Comparison of ENCODE assay signal across 10 cellular contexts in the genomic region with DNA sequence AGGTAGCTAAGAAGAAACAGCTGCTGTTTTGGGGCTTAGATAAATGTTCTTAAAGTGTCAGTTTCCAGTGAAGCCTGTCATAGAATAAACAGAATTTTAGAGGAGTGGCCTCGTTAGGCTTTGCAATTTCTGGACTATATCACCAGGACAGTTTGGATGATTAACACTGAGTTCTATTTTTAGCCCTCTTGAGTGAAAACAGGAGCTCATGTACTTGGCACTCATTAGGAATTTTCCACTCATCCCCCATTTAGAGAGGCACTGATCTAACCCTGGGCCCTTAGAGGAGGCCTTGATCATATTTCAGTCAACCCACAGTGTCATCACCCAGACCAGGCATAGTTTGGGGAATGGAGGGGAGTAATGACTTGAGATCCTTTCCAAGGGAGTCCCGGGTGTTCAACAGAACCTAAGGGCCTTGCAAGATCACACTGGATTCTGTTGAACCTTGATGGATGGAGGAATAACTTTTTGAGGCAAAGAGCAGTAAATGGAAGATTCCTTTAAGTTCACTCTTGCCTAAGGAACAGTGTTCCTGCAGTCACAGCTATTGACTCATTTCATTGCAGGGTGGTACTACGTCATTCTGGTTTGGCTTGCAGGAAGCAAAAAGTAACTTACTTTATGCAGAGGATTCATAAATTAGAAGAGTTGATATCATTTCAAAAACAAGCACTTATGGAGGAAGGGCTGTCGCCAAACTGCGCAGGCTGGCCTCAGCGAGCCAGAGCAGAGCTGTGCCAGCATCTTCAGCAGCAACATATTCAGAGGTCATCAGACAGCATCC.
DNase-seq lines count a peak whose midpoint lies in the region; ATAC-seq and TF ChIP-seq lines count a peak whose summit lies in the region.
"Had no signal": no experiment of that assay in that cellular context is flagged by ENCODE, and none has a peak within 500 bp of the region (broad histone marks: within the 10 kb centered on the region; RNA-seq: fewer than 3 reads in every experiment).

No MANE protein-coding gene starts in this region.

- TF ChIP-seq CTCF in esophagus muscularis mucosa (IDR thresholded peaks at IDR 0.05) (no peak), neural progenitor cell (IDR thresholded peaks at IDR 0.05) (no peak), dorsolateral prefrontal cortex (IDR thresholded peaks at IDR 0.05 in 54 of 56, conservative IDR thresholded peaks at IDR 0.05 in 2 of 56; ENCODE audit: low read depth in 1 of 56, partially characterized antibody in 56 of 56) (no peak)

- no peaks in the 10 kb centered on the region for H3K9me3 Mint-ChIP-seq in neural progenitor cell

- H3K4me2 ChIP-seq in neural progenitor cell, result no peak overlapping the region

- H3K4me1 ChIP-seq in esophagus muscularis mucosa, result peaks cover 37 to 81% (median 77%) of the 10 kb centered on the region in 4 donors
- H3K4me1 ChIP-seq in neural progenitor cell, result no peaks in the 10 kb centered on the region

- no peak overlapping the region for H3K4me3 Mint-ChIP-seq in neural progenitor cell

- no peak overlapping the region for H2AFZ ChIP-seq in neural progenitor cell (replicated peaks)

- TF ChIP-seq POLR2A in esophagus muscularis mucosa (IDR thresholded peaks at IDR 0.05; ENCODE audit: low read depth), result no peak

- intact Hi-C loops in esophagus muscularis mucosa (cut with DNase I), result loop anchor here (5.0 kb wide), 1 partner anchor 293 kb away; no protein-coding TSS in a partner anchor
- intact Hi-C loops in dorsolateral prefrontal cortex (cut with DNase I), result no loop called here

- H3K27ac ChIP-seq in esophagus muscularis mucosa (replicated peaks in 1 of 4) (peak overlapping the region; percentile 70 to 84 (median 80)), neural progenitor cell (no peak overlapping the region), dorsolateral prefrontal cortex (peak overlapping the region in 9 of 59 donors; percentile 1 to 57 (median 40))

- no peaks in the 10 kb centered on the region for H3F3A ChIP-seq in neural progenitor cell (ENCODE audit: low read depth)

- TF ChIP-seq EP300 in esophagus muscularis mucosa (IDR thresholded peaks at IDR 0.05), result peak; percentile 39

- H3K9me3 ChIP-seq in esophagus muscularis mucosa (no peaks in the 10 kb centered on the region), neural progenitor cell (ENCODE audit: low read depth) (no peaks in the 10 kb centered on the region)

- H3K27me3 ChIP-seq in esophagus muscularis mucosa (no peaks in the 10 kb centered on the region), neural progenitor cell (peaks cover 3% of the 10 kb centered on the region), dorsolateral prefrontal cortex (no peaks in the 10 kb centered on the region)

- H3K27me3 Mint-ChIP-seq in neural progenitor cell (ENCODE audit: insufficient read depth, low read depth), result peaks cover 2% of the 10 kb centered on the region

- 38% methylated on average over 6 of the region's 6 CpGs for WGBS in esophagus muscularis mucosa

- DNase-seq in AG20443 (ENCODE audit: low spot score), result peak; percentile 79
- DNase-seq in NCI-H2196 (lab: John Stamatoyannopoulos, UW; ENCODE audit: unreplicated experiment), result peak; percentile 6
- no peak for DNase-seq in esophagus muscularis mucosa (ENCODE audit: extremely low spot score)
- DNase-seq in neural progenitor cell (ENCODE audit: low spot score), result no peak
- DNase-seq in hippocampal formation (lab: John Stamatoyannopoulos, UW), result no peak
- DNase-seq in cortex of kidney (lab: John Stamatoyannopoulos, UW), result no peak
- DNase-seq in dorsolateral prefrontal cortex, result no peak
- DNase-seq: DND-41, SIG-M5 had no signal

- H3K36me3 Mint-ChIP-seq in neural progenitor cell, result no peaks in the 10 kb centered on the region

- peaks cover 4% of the 10 kb centered on the region for H3K4me1 Mint-ChIP-seq in neural progenitor cell

- H3K27ac Mint-ChIP-seq in neural progenitor cell, result peak overlapping the region; percentile 65

- no peaks in the 10 kb centered on the region for H4K20me1 ChIP-seq in neural progenitor cell (ENCODE audit: low read depth)

- H3K9ac ChIP-seq in neural progenitor cell, result no peak overlapping the region

- no peaks in the 10 kb centered on the region for H3K36me3 ChIP-seq in esophagus muscularis mucosa
- H3K36me3 ChIP-seq in neural progenitor cell, result no peaks in the 10 kb centered on the region

- H3K4me3 ChIP-seq in esophagus muscularis mucosa (no peak overlapping the region), neural progenitor cell (no peak overlapping the region), dorsolateral prefrontal cortex (no peak overlapping the region)

- no peak for ATAC-seq in HG02870 (IDR thresholded peaks at IDR 0.05; ENCODE audit: unreplicated experiment)

- H3K79me2 ChIP-seq in neural progenitor cell (ENCODE audit: low read depth), result no peaks in the 10 kb centered on the region

Comparison
In these comparisons a context has a peak if more than half of its experiments do, and no peak if none do; other contexts are left out.
1. DNase-seq: peak in AG20443 (single experiment) and NCI-H2196 (single experiment); none in esophagus muscularis mucosa (single experiment), neural progenitor cell (single experiment), hippocampal formation (0 of 2), cortex of kidney (single experiment) and dorsolateral prefrontal cortex (0 of 10).